In the genomic region with DNA sequence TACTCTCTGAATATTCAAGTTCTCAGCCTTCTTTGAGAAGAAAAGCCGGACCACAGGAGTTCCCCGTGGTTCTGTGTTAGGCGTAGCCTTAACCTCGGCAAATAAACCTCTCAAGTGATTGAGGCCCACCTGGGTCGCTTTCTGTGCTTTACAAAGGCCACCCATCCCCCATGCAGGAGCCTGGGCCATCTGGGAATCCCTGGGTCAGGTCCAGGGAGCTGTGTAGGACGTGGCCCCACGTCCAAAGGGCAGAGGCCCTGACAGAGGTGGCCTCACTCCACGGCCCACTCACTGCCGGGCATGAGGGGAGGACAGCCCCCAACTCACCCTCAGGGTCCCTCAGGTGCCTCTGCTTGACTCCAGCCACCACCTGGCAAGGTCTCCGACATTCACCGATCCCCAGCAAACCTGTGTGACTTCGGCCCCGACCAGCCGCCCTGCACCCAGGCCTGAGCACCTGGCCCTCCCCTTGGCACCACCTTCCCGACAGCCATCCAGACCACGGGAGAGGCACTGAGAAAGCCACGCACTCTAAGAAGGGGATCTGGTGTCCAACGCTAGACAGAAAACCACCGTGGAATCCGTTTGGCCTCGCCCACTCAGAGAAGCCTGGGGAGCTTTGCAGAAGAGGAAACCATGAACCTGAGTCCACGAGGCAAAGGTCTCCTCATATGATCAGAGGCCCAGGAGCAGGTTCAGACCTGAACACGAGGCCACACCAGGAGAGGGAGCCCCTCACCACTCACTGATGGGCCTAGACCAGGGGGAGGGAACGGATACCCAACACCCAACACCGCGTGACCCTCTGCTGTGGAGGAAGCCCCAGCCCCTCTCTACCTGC, we compare ENCODE assay signal across 1 cellular context.
TF ChIP-seq lines count a peak whose summit lies in the region.

No MANE protein-coding gene starts in this region.

TF ChIP-seq in HepG2, 621 proteins besides CTCF, POLR2A, EP300 and RAD21 (continued from another document and continues in another):
- TF ChIP-seq, protein P1, sequence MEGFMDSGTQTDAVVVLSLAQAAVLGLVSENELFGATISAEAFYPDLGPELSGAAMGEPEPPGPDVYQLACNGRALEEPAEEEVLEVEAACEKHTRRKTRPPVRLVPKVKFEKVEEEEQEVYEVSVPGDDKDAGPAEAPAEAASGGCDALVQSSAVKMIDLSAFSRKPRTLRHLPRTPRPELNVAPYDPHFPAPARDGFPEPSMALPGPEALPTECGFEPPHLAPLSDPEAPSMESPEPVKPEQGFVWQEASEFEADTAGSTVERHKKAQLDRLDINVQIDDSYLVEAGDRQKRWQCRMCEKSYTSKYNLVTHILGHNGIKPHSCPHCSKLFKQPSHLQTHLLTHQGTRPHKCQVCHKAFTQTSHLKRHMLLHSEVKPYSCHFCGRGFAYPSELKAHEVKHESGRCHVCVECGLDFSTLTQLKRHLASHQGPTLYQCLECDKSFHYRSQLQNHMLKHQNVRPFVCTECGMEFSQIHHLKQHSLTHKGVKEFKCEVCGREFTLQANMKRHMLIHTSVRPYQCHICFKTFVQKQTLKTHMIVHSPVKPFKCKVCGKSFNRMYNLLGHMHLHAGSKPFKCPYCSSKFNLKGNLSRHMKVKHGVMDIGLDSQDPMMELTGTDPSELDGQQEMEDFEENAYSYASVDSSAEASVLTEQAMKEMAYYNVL (CRISPR knock-in tag; IDR thresholded peaks at IDR 0.05; ENCODE audit: borderline replicate concordance), result peak; percentile 68
- TF ChIP-seq TCF7L2 (IDR thresholded peaks at IDR 0.05; ENCODE audit: low read depth, low read length) (no peak), MAFF (IDR thresholded peaks at IDR 0.05; ENCODE audit: low read depth, low read length) (no peak), ZNF431 (CRISPR knock-in tag; IDR thresholded peaks at IDR 0.05; ENCODE audit: borderline replicate concordance, low read depth) (peak; percentile 20; the same call in 1 of the 2 replicates), ZBTB49 (CRISPR knock-in tag; IDR thresholded peaks at IDR 0.05; ENCODE audit: borderline replicate concordance) (no peak), PAWR (CRISPR knock-in tag; IDR thresholded peaks at IDR 0.05; ENCODE audit: borderline replicate concordance) (0 out of 2 replicates have a peak, but pooled peaks have one; percentile 61), CEBPZ (IDR thresholded peaks at IDR 0.05; ENCODE audit: low read length) (no peak), SMC3 (IDR thresholded peaks at IDR 0.05; ENCODE audit: low read length) (peak; percentile 64), NCOA5 (CRISPR knock-in tag; IDR thresholded peaks at IDR 0.05) (no peak), MXD4 (CRISPR knock-in tag; IDR thresholded peaks at IDR 0.05) (no peak; the same call in 1 of the 2 replicates), KDM1A (CRISPR knock-in tag; IDR thresholded peaks at IDR 0.05) (peak; percentile 35; the same call in 1 of the 2 replicates), TMF1 (CRISPR knock-in tag; IDR thresholded peaks at IDR 0.05; ENCODE audit: low read depth) (no peak), GATAD1 (CRISPR knock-in tag; IDR thresholded peaks at IDR 0.05) (peak; percentile 23; the same call in 1 of the 2 replicates), SRY (CRISPR knock-in tag; IDR thresholded peaks at IDR 0.05) (no peak), PCBP2 (optimal IDR thresholded peaks at IDR 0.05; ENCODE audit: low read depth, low read length, poor library complexity, severe bottlenecking) (no peak), ZSCAN30 (CRISPR knock-in tag; IDR thresholded peaks at IDR 0.05) (0 out of 2 replicates have a peak, but pooled peaks have one; percentile 74), SKIL (CRISPR knock-in tag; IDR thresholded peaks at IDR 0.05; ENCODE audit: borderline replicate concordance) (no peak), SAFB2 (CRISPR knock-in tag; IDR thresholded peaks at IDR 0.05; ENCODE audit: borderline replicate concordance, low read depth) (no peak), ZNF205 (CRISPR knock-in tag; IDR thresholded peaks at IDR 0.05) (no peak), PLRG1 (conservative IDR thresholded peaks at IDR 0.05) (no peak), MTA1 (CRISPR knock-in tag; IDR thresholded peaks at IDR 0.05; ENCODE audit: borderline replicate concordance) (peak; percentile 90), HDAC2 (CRISPR knock-in tag; IDR thresholded peaks at IDR 0.05) (no peak; the same call in 1 of the 2 replicates), SP140L (CRISPR knock-in tag; IDR thresholded peaks at IDR 0.05; ENCODE audit: borderline replicate concordance) (no peak), CCAR2 (optimal IDR thresholded peaks at IDR 0.05; ENCODE audit: low read depth, low read length) (no peak), TEAD2 (CRISPR knock-in tag; IDR thresholded peaks at IDR 0.05) (no peak), CBX2 (IDR thresholded peaks at IDR 0.05; ENCODE audit: low read depth, low read length) (no peak), CBX2 (CRISPR knock-in tag; IDR thresholded peaks at IDR 0.05; ENCODE audit: low read depth) (no peak), ZFY (CRISPR knock-in tag; IDR thresholded peaks at IDR 0.05) (peak; percentile 80), MYC (CRISPR knock-in tag; IDR thresholded peaks at IDR 0.05; ENCODE audit: borderline replicate concordance) (peak; percentile 80), ZNF260 (CRISPR knock-in tag; IDR thresholded peaks at IDR 0.05; ENCODE audit: borderline replicate concordance, low read depth) (no peak), ZNF577 (CRISPR knock-in tag; IDR thresholded peaks at IDR 0.05; ENCODE audit: borderline replicate concordance, low read depth) (no peak), ZFP36L1 (CRISPR knock-in tag; IDR thresholded peaks at IDR 0.05) (peak; percentile 76), DMAP1 (CRISPR knock-in tag; IDR thresholded peaks at IDR 0.05) (peak; percentile 68; the same call in 1 of the 2 replicates), ZNF878 (CRISPR knock-in tag; IDR thresholded peaks at IDR 0.05) (peak; percentile 85; the same call in 1 of the 2 replicates), ZNF232 (CRISPR knock-in tag; IDR thresholded peaks at IDR 0.05; ENCODE audit: borderline replicate concordance) (peak; percentile 88; the same call in 1 of the 2 replicates), ZNF557 (CRISPR knock-in tag; IDR thresholded peaks at IDR 0.05) (no peak; the same call in 1 of the 2 replicates), ATF7 (IDR thresholded peaks at IDR 0.05) (no peak), ATF7 (CRISPR knock-in tag; IDR thresholded peaks at IDR 0.05) (no peak), ZNF850 (CRISPR knock-in tag; conservative IDR thresholded peaks at IDR 0.05) (no peak), RFX3 (CRISPR knock-in tag; IDR thresholded peaks at IDR 0.05) (no peak), SMARCC2 (IDR thresholded peaks at IDR 0.05) (no peak), ZBTB14 (CRISPR knock-in tag; IDR thresholded peaks at IDR 0.05) (no peak), ZNF282 (IDR thresholded peaks at IDR 0.05; ENCODE audit: partially characterized antibody) (no peak), ZNF558 (CRISPR knock-in tag; IDR thresholded peaks at IDR 0.05; ENCODE audit: borderline replicate concordance) (0 out of 2 replicates have a peak, but pooled peaks have one; percentile 59), UBTF (CRISPR knock-in tag; IDR thresholded peaks at IDR 0.05) (peak; percentile 63), ZNF383 (CRISPR knock-in tag; IDR thresholded peaks at IDR 0.05; ENCODE audit: borderline replicate concordance) (0 out of 2 replicates have a peak, but pooled peaks have one; percentile 6), ZNF615 (CRISPR knock-in tag; IDR thresholded peaks at IDR 0.05; ENCODE audit: borderline replicate concordance) (0 out of 2 replicates have a peak, but pooled peaks have one; percentile 40), HNRNPL (IDR thresholded peaks at IDR 0.05; ENCODE audit: low read depth, low read length) (peak; percentile 89)
- TF ChIP-seq, protein P2, sequence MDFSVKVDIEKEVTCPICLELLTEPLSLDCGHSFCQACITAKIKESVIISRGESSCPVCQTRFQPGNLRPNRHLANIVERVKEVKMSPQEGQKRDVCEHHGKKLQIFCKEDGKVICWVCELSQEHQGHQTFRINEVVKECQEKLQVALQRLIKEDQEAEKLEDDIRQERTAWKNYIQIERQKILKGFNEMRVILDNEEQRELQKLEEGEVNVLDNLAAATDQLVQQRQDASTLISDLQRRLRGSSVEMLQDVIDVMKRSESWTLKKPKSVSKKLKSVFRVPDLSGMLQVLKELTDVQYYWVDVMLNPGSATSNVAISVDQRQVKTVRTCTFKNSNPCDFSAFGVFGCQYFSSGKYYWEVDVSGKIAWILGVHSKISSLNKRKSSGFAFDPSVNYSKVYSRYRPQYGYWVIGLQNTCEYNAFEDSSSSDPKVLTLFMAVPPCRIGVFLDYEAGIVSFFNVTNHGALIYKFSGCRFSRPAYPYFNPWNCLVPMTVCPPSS (IDR thresholded peaks at IDR 0.05), result no peak
- TF ChIP-seq, protein P3, sequence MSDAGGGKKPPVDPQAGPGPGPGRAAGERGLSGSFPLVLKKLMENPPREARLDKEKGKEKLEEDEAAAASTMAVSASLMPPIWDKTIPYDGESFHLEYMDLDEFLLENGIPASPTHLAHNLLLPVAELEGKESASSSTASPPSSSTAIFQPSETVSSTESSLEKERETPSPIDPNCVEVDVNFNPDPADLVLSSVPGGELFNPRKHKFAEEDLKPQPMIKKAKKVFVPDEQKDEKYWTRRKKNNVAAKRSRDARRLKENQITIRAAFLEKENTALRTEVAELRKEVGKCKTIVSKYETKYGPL (CRISPR knock-in tag; IDR thresholded peaks at IDR 0.05), result no peak
